ENCODE assay signal across 8 cellular contexts in genomic region chr18:54149078-54149697, GRCh38.
DNase-seq lines count a peak whose midpoint lies in the region; ATAC-seq lines count a peak whose summit lies in the region.

No MANE protein-coding gene starts in this region.

- ATAC-seq in GM19372 (IDR thresholded peaks at IDR 0.05; ENCODE audit: low read depth, unreplicated experiment) = peak; percentile 36
- ATAC-seq in HG03439 (IDR thresholded peaks at IDR 0.05; ENCODE audit: unreplicated experiment) = peak; percentile 42

- DNase-seq in AG08395 (ENCODE audit: low spot score) = peak; percentile 92
- peak; percentile 31 for DNase-seq in activated CD8-positive, alpha-beta memory T cell treated with anti-CD3 and anti-CD28 coated beads, Interleukin-2, amount 50 U/mL, for 4 hours
- peak; percentile 84 for DNase-seq in glomerular endothelial cell (ENCODE audit: extremely low read depth, low read depth, low spot score)
- peak; percentile 1 to 31 for DNase-seq in stimulated activated CD8-positive, alpha-beta memory T cell treated with anti-CD3 and anti-CD28 coated beads, Interleukin-15, amount 100 ng/mL, for 4 hours (ENCODE audit: low read depth in 2 of 2)
- DNase-seq in NCI-H345 treated with DMSO at 0.1 percent for 48 hours (lab: John Stamatoyannopoulos, UW; ENCODE audit: unreplicated experiment) = no peak
- DNase-seq in cortex of kidney (lab: John Stamatoyannopoulos, UW) = no peak

Comparison
In these comparisons a context has a peak if more than half of its experiments do, and no peak if none do; other contexts are left out.
1. DNase-seq: peak in AG08395 (single experiment), activated CD8-positive, alpha-beta memory T cell treated with anti-CD3 and anti-CD28 coated beads, Interleukin-2, amount 50 U/mL, for 4 hours (single experiment), glomerular endothelial cell (single experiment) and stimulated activated CD8-positive, alpha-beta memory T cell treated with anti-CD3 and anti-CD28 coated beads, Interleukin-15, amount 100 ng/mL, for 4 hours (2 of 2); none in NCI-H345 treated with DMSO at 0.1 percent for 48 hours (single experiment) and cortex of kidney (single experiment).